Comparison of ENCODE assay signal across 1 cellular context in the genomic region with DNA sequence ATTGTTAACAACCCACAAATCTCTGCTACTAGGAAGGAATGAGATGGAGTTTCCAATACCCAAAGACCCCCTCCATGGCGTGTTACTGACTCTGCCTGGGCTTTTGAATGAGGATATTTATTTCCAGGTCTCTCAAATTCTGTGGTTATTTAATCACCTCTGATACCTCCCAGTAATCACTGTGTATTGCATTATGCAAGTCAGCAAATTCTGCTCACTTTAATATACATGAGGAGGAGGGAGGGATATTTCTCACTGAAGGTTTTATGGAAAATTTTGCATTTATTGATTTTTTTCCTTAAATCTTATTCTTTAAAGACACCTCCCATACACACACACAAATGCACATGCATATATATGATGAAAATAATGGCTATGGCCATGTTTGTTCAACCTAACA.
A peak's percentile ranks its signal among the peaks of the same experiment; 100 is the strongest.
TF ChIP-seq lines count a peak whose summit lies in the region.

No MANE protein-coding gene starts in this region.

TF ChIP-seq in K562, 482 proteins besides CTCF, POLR2A, EP300 and RAD21 (continued from another document):
- TF ChIP-seq MAFK (IDR thresholded peaks at IDR 0.05; ENCODE audit: low read length) = peak; percentile 50; the same call in 1 of the 2 replicates
- peak; percentile 43 for TF ChIP-seq MAFF (IDR thresholded peaks at IDR 0.05; ENCODE audit: low read length)
- TF ChIP-seq ZNF79 (CRISPR knock-in tag; IDR thresholded peaks at IDR 0.05; ENCODE audit: low read depth) = no peak
